9 cellular contexts compared by ENCODE assay signal in genomic region chr16:7268182-7268581, GRCh38.
DNase-seq lines count a peak whose midpoint lies in the region; ATAC-seq and TF ChIP-seq lines count a peak whose summit lies in the region.
"Had no signal": no experiment of that assay in that cellular context is flagged by ENCODE, and none has a peak within 500 bp of the region (broad histone marks: within the 10 kb centered on the region; RNA-seq: fewer than 3 reads in every experiment).

No MANE protein-coding gene starts in this region.

- DNase-seq in G401 (ENCODE audit: low spot score) (peak; percentile 74), LNCaP clone FGC (ENCODE audit: low read depth) (no peak), kidney glomerular epithelial cell (lab: John Stamatoyannopoulos, UW) (peak; percentile 31), DMS114 treated with DMSO at 0.1 percent for 48 hours (lab: John Stamatoyannopoulos, UW; ENCODE audit: unreplicated experiment) (no peak)
- DNase-seq in activated CD8-positive, alpha-beta T cell treated with anti-CD3 and anti-CD28 coated beads, Interleukin-2, amount 10 ng/mL, durations not matched to agents 7 days and 5 days = peak; percentile 21
- no peak for DNase-seq in activated naive CD8-positive, alpha-beta T cell treated with anti-CD3 and anti-CD28 coated beads, Interleukin-2, amount 50 U/mL, for 24 hours

- H3K4me1 Mint-ChIP-seq in activated CD8-positive, alpha-beta T cell treated with anti-CD3 and anti-CD28 coated beads, Interleukin-2, amount 10 ng/mL, durations not matched to agents 7 days and 5 days (ENCODE audit: low read depth) = no peaks in the 10 kb centered on the region
- H3K4me1 Mint-ChIP-seq in activated naive CD8-positive, alpha-beta T cell treated with anti-CD3 and anti-CD28 coated beads, Interleukin-2, amount 50 U/mL, for 24 hours = no peaks in the 10 kb centered on the region

- CTCF ChIA-PET in activated CD8-positive, alpha-beta T cell treated with anti-CD3 and anti-CD28 coated beads, Interleukin-2, amount 10 ng/mL, durations not matched to agents 7 days and 5 days (lab: Charles Lee) = interaction anchor here (1.4 kb wide), 1 partner anchor 9 kb away, joined by 3 read pairs; no protein-coding TSS in a partner anchor

- no peak overlapping the region for H3K4me3 Mint-ChIP-seq in activated CD8-positive, alpha-beta T cell treated with anti-CD3 and anti-CD28 coated beads, Interleukin-2, amount 10 ng/mL, durations not matched to agents 7 days and 5 days
- H3K4me3 Mint-ChIP-seq in activated naive CD8-positive, alpha-beta T cell treated with anti-CD3 and anti-CD28 coated beads, Interleukin-2, amount 50 U/mL, for 24 hours = no peak overlapping the region
- H3K4me3 Mint-ChIP-seq: stimulated activated naive CD8-positive, alpha-beta T cell treated with anti-CD3 and anti-CD28 coated beads, Interleukin-15, Interleukin-2, amounts not matched to agents 100 ng/mL and 50 ng/mL, for 24 hours had no signal

- POLR2A ChIA-PET in activated CD8-positive, alpha-beta T cell treated with anti-CD3 and anti-CD28 coated beads, Interleukin-2, amount 10 ng/mL, durations not matched to agents 7 days and 5 days (lab: Charles Lee) = no interaction called here

- no peaks in the 10 kb centered on the region for H3K27me3 Mint-ChIP-seq in activated CD8-positive, alpha-beta T cell treated with anti-CD3 and anti-CD28 coated beads, Interleukin-2, amount 10 ng/mL, durations not matched to agents 7 days and 5 days (ENCODE audit: low read depth)
- H3K27me3 Mint-ChIP-seq in activated naive CD8-positive, alpha-beta T cell treated with anti-CD3 and anti-CD28 coated beads, Interleukin-2, amount 50 U/mL, for 24 hours = no peaks in the 10 kb centered on the region
- H3K27me3 Mint-ChIP-seq: stimulated activated naive CD8-positive, alpha-beta T cell treated with anti-CD3 and anti-CD28 coated beads, Interleukin-15, Interleukin-2, amounts not matched to agents 100 ng/mL and 50 ng/mL, for 24 hours had no signal

- H3K4me3 ChIP-seq in LNCaP clone FGC (ENCODE audit: low read depth, low read length) = no peak overlapping the region

- H3K27ac Mint-ChIP-seq in activated CD8-positive, alpha-beta T cell treated with anti-CD3 and anti-CD28 coated beads, Interleukin-2, amount 10 ng/mL, durations not matched to agents 7 days and 5 days = no peak overlapping the region
- no peak overlapping the region for H3K27ac Mint-ChIP-seq in activated naive CD8-positive, alpha-beta T cell treated with anti-CD3 and anti-CD28 coated beads, Interleukin-2, amount 50 U/mL, for 24 hours
- H3K27ac Mint-ChIP-seq: stimulated activated naive CD8-positive, alpha-beta T cell treated with anti-CD3 and anti-CD28 coated beads, Interleukin-15, Interleukin-2, amounts not matched to agents 100 ng/mL and 50 ng/mL, for 24 hours had no signal

- ATAC-seq in activated CD8-positive, alpha-beta T cell treated with anti-CD3 and anti-CD28 coated beads, Interleukin-2, amount 10 ng/mL, durations not matched to agents 7 days and 5 days = no peak
- no peak for ATAC-seq in activated naive CD8-positive, alpha-beta T cell treated with anti-CD3 and anti-CD28 coated beads, Interleukin-2, amount 50 U/mL, for 24 hours
- ATAC-seq in GM21381 (IDR thresholded peaks at IDR 0.05; ENCODE audit: unreplicated experiment) = no peak
- no peak for ATAC-seq in HG03045 (IDR thresholded peaks at IDR 0.05; ENCODE audit: unreplicated experiment)

- peaks cover 11% of the 10 kb centered on the region for H3K9me3 Mint-ChIP-seq in activated CD8-positive, alpha-beta T cell treated with anti-CD3 and anti-CD28 coated beads, Interleukin-2, amount 10 ng/mL, durations not matched to agents 7 days and 5 days (ENCODE audit: insufficient read depth)
- peaks cover 20% of the 10 kb centered on the region for H3K9me3 Mint-ChIP-seq in activated naive CD8-positive, alpha-beta T cell treated with anti-CD3 and anti-CD28 coated beads, Interleukin-2, amount 50 U/mL, for 24 hours

- peak; percentile 71 for TF ChIP-seq CTCF in LNCaP clone FGC (IDR thresholded peaks at IDR 0.05; ENCODE audit: control insufficient read depth, extremely low read depth, insufficient read depth)

- H3K36me3 Mint-ChIP-seq in activated CD8-positive, alpha-beta T cell treated with anti-CD3 and anti-CD28 coated beads, Interleukin-2, amount 10 ng/mL, durations not matched to agents 7 days and 5 days (ENCODE audit: low read depth) = no peaks in the 10 kb centered on the region
- H3K36me3 Mint-ChIP-seq in activated naive CD8-positive, alpha-beta T cell treated with anti-CD3 and anti-CD28 coated beads, Interleukin-2, amount 50 U/mL, for 24 hours (ENCODE audit: low read depth) = no peaks in the 10 kb centered on the region

- in situ Hi-C loops in G401 (cut with HindIII; ENCODE audit: low sequenced_read_pairs) = no loop called here

Comparison
In these comparisons a context has a peak if more than half of its experiments do, and no peak if none do; other contexts are left out.
1. DNase-seq: peak in G401 (single experiment), activated CD8-positive, alpha-beta T cell treated with anti-CD3 and anti-CD28 coated beads, Interleukin-2, amount 10 ng/mL, durations not matched to agents 7 days and 5 days (single experiment) and kidney glomerular epithelial cell (single experiment); none in LNCaP clone FGC (single experiment), activated naive CD8-positive, alpha-beta T cell treated with anti-CD3 and anti-CD28 coated beads, Interleukin-2, amount 50 U/mL, for 24 hours (single experiment) and DMS114 treated with DMSO at 0.1 percent for 48 hours (single experiment).